8 cellular contexts compared by ENCODE assay signal in genomic region chrX:73563740-73564073, GRCh38. TPM values are rescaled to one million over a fixed set of nuclear protein-coding genes. Genes with fewer than 3 reads are reported as not detected.
DNase-seq lines count a peak whose midpoint lies in the region; ATAC-seq and TF ChIP-seq lines count a peak whose summit lies in the region.

No MANE protein-coding gene starts in this region.

- H3K27me3 Mint-ChIP-seq in activated naive CD8-positive, alpha-beta T cell treated with anti-CD3 and anti-CD28 coated beads, Interleukin-2, amount 10 ng/mL, durations not matched to agents 7 days and 5 days, result no peaks in the 10 kb centered on the region
- no peaks in the 10 kb centered on the region for H3K27me3 Mint-ChIP-seq in stimulated activated memory B cell treated with anti-CD40 and anti-IgM and Interleukin-4, amounts not matched to agents 10 μg/mL and 1 μg/mL and 100 μg/mL, for 72 hours

- peak overlapping the region; percentile 77 for H3K27ac ChIP-seq in C4-2B

- ATAC-seq in GM19397 (IDR thresholded peaks at IDR 0.05; ENCODE audit: unreplicated experiment) (peak; percentile 41), HG03520 (IDR thresholded peaks at IDR 0.05; ENCODE audit: unreplicated experiment) (peak; percentile 29)
- ATAC-seq in activated naive CD8-positive, alpha-beta T cell treated with anti-CD3 and anti-CD28 coated beads, Interleukin-2, amount 10 ng/mL, durations not matched to agents 7 days and 5 days (ENCODE audit: low read depth), result peak; percentile 68
- peak; percentile 68 for ATAC-seq in stimulated activated memory B cell treated with anti-CD40 and anti-IgM and Interleukin-4, amounts not matched to agents 10 μg/mL and 1 μg/mL and 100 μg/mL, for 72 hours

- POLR2A ChIA-PET in activated naive CD8-positive, alpha-beta T cell treated with anti-CD3 and anti-CD28 coated beads, Interleukin-2, amount 10 ng/mL, durations not matched to agents 7 days and 5 days (lab: Charles Lee), result interaction anchor here (1.0 kb wide), 1 partner anchor 381 kb away, joined by 3 read pairs; no protein-coding TSS in a partner anchor

- peak overlapping the region; percentile 100 for H3K27ac Mint-ChIP-seq in activated naive CD8-positive, alpha-beta T cell treated with anti-CD3 and anti-CD28 coated beads, Interleukin-2, amount 10 ng/mL, durations not matched to agents 7 days and 5 days
- H3K27ac Mint-ChIP-seq in stimulated activated memory B cell treated with anti-CD40 and anti-IgM and Interleukin-4, amounts not matched to agents 10 μg/mL and 1 μg/mL and 100 μg/mL, for 72 hours, result peak overlapping the region; percentile 97

- H3K36me3 Mint-ChIP-seq in activated naive CD8-positive, alpha-beta T cell treated with anti-CD3 and anti-CD28 coated beads, Interleukin-2, amount 10 ng/mL, durations not matched to agents 7 days and 5 days, result no peaks in the 10 kb centered on the region
- H3K36me3 Mint-ChIP-seq in stimulated activated memory B cell treated with anti-CD40 and anti-IgM and Interleukin-4, amounts not matched to agents 10 μg/mL and 1 μg/mL and 100 μg/mL, for 72 hours, result no peaks in the 10 kb centered on the region

- peak overlapping the region; percentile 56 for H3K4me3 ChIP-seq in iPS-11a (ENCODE audit: low read depth, low read length)

- H3K4me3 Mint-ChIP-seq in activated naive CD8-positive, alpha-beta T cell treated with anti-CD3 and anti-CD28 coated beads, Interleukin-2, amount 10 ng/mL, durations not matched to agents 7 days and 5 days, result peak overlapping the region; percentile 96
- H3K4me3 Mint-ChIP-seq in stimulated activated memory B cell treated with anti-CD40 and anti-IgM and Interleukin-4, amounts not matched to agents 10 μg/mL and 1 μg/mL and 100 μg/mL, for 72 hours, result peak overlapping the region; percentile 89

- no peak for TF ChIP-seq CTCF in C4-2B (conservative IDR thresholded peaks at IDR 0.05)

- H3K4me1 Mint-ChIP-seq in activated naive CD8-positive, alpha-beta T cell treated with anti-CD3 and anti-CD28 coated beads, Interleukin-2, amount 10 ng/mL, durations not matched to agents 7 days and 5 days, result peaks cover 9% of the 10 kb centered on the region
- H3K4me1 Mint-ChIP-seq in stimulated activated memory B cell treated with anti-CD40 and anti-IgM and Interleukin-4, amounts not matched to agents 10 μg/mL and 1 μg/mL and 100 μg/mL, for 72 hours, result peaks cover 16% of the 10 kb centered on the region

- no peaks in the 10 kb centered on the region for H3K9me3 Mint-ChIP-seq in activated naive CD8-positive, alpha-beta T cell treated with anti-CD3 and anti-CD28 coated beads, Interleukin-2, amount 10 ng/mL, durations not matched to agents 7 days and 5 days
- no peaks in the 10 kb centered on the region for H3K9me3 Mint-ChIP-seq in stimulated activated memory B cell treated with anti-CD40 and anti-IgM and Interleukin-4, amounts not matched to agents 10 μg/mL and 1 μg/mL and 100 μg/mL, for 72 hours

- no peak for DNase-seq in activated naive CD8-positive, alpha-beta T cell treated with anti-CD3 and anti-CD28 coated beads, Interleukin-2, amount 10 ng/mL, durations not matched to agents 7 days and 5 days
- DNase-seq in SIG-M5 (lab: John Stamatoyannopoulos, UW), result no peak
- no peak for DNase-seq in mucosa of gallbladder (ENCODE audit: low spot score)

RNA-seq across cellular contexts. Expression of gene CHIC1, which starts 0.7 kb away (rescaled TPM):
- 1 to 10 TPM; 8.4 to 8.6 TPM for total RNA-seq in activated naive CD8-positive, alpha-beta T cell treated with anti-CD3 and anti-CD28 coated beads, Interleukin-2, amount 10 ng/mL, durations not matched to agents 7 days and 5 days
- total RNA-seq in mucosa of gallbladder, result 13.6 TPM
